ENCODE assay signal across 35 cellular contexts in genomic region chr10:127940866-127941640, GRCh38. TPM values are rescaled to one million over a fixed set of nuclear protein-coding genes. Genes with fewer than 3 reads are reported as not detected.
"Had no signal": no experiment of that assay in that cellular context is flagged by ENCODE, and none has a peak within 500 bp of the region (broad histone marks: within the 10 kb centered on the region; RNA-seq: fewer than 3 reads in every experiment).

No MANE protein-coding gene starts in this region.

- H3K9me3 Mint-ChIP-seq: central memory CD8-positive, alpha-beta T cell; nephron progenitor cell; stimulated activated effector memory CD8-positive, alpha-beta T cell treated with anti-CD3 and anti-CD28 coated beads, Interleukin-12 subunit alpha, Interleukin-12 subunit beta, amount 100 ng/mL, for 72 hours had no signal

- H3K4me3 Mint-ChIP-seq: central memory CD8-positive, alpha-beta T cell; naive thymus-derived CD8-positive, alpha-beta T cell; nephron progenitor cell; stimulated activated effector memory CD8-positive, alpha-beta T cell treated with anti-CD3 and anti-CD28 coated beads, Interleukin-12 subunit alpha, Interleukin-12 subunit beta, amount 100 ng/mL, for 72 hours; type B pancreatic cell had no signal

- H3K4me1 Mint-ChIP-seq: central memory CD8-positive, alpha-beta T cell had no signal

- H3K36me3 Mint-ChIP-seq: naive thymus-derived CD8-positive, alpha-beta T cell; stimulated activated effector memory CD8-positive, alpha-beta T cell treated with anti-CD3 and anti-CD28 coated beads, Interleukin-12 subunit alpha, Interleukin-12 subunit beta, amount 100 ng/mL, for 72 hours; type B pancreatic cell had no signal

- H3K4me1 ChIP-seq: colonic mucosa, right lobe of liver, tibial artery had no signal

- H3K36me3 ChIP-seq: colonic mucosa, esophagus muscularis mucosa, gastroesophageal sphincter, ovary, right lobe of liver, tibial artery had no signal

- H3K4me3 ChIP-seq: colonic mucosa, esophagus muscularis mucosa, gastroesophageal sphincter, heart left ventricle, hepatocyte, ovary, right lobe of liver, smooth muscle cell, testis, tibial artery had no signal

- H3K9me3 ChIP-seq: colonic mucosa, esophagus muscularis mucosa, gastroesophageal sphincter, heart left ventricle, ovary, right lobe of liver, testis, tibial artery had no signal

- H3K4me2 ChIP-seq: hepatocyte, smooth muscle cell had no signal

- H2AFZ ChIP-seq: hepatocyte had no signal

- H3K27ac ChIP-seq: colonic mucosa, esophagus muscularis mucosa, foreskin keratinocyte, gastroesophageal sphincter, heart left ventricle, hepatocyte, ovary, right lobe of liver, testis, tibial artery had no signal

- DNase-seq: colonic mucosa; dermis blood vessel endothelial cell; foreskin keratinocyte; heart left ventricle; kidney; mesendoderm; naive thymus-derived CD8-positive, alpha-beta T cell; nephron progenitor cell; occipital lobe; ovary; posterior cingulate gyrus; retina; stimulated activated CD4-positive, alpha-beta T cell treated with anti-CD3 and anti-CD28 coated beads, Interleukin-12 subunit alpha, Interleukin-12 subunit beta, amount 100 ng/mL, for 4 hours; stimulated activated CD4-positive, alpha-beta T cell treated with anti-CD3 and anti-CD28 coated beads, Interleukin-1b, Interleukin-23, amount 100 ng/mL, for 48 hours; stimulated activated CD4-positive, alpha-beta T cell treated with anti-CD3 and anti-CD28 coated beads, Interleukin-4, amount 100 ng/mL, for 24 hours; stimulated activated naive CD4-positive, alpha-beta T cell treated with Interleukin-2 at 50 U/mL for 16 hours; substantia nigra; testis; tibial artery had no signal

- H3K27ac Mint-ChIP-seq: stimulated activated effector memory CD8-positive, alpha-beta T cell treated with anti-CD3 and anti-CD28 coated beads, Interleukin-12 subunit alpha, Interleukin-12 subunit beta, amount 100 ng/mL, for 72 hours; type B pancreatic cell had no signal

- ATAC-seq: foreskin keratinocyte; gastroesophageal sphincter; heart left ventricle; left lobe of liver; naive thymus-derived CD8-positive, alpha-beta T cell; right lobe of liver had no signal

- H3K27me3 ChIP-seq: colonic mucosa, foreskin keratinocyte, heart left ventricle, hepatocyte, ovary, right lobe of liver, testis, tibial artery had no signal

- H3K79me2 ChIP-seq: hepatocyte had no signal

RNA-seq across cellular contexts. Expression of gene CLRN3, which starts 48.3 kb away (rescaled TPM):
- total RNA-seq: chondrocyte; dermis blood vessel endothelial cell; endothelial cell of umbilical vein; epithelial cell of proximal tubule; esophagus muscularis mucosa; fibroblast of lung; foreskin keratinocyte; gastroesophageal sphincter; lower leg skin; myocyte; naive thymus-derived CD8-positive, alpha-beta T cell; pulmonary artery endothelial cell; smooth muscle cell had no signal
- polyA plus RNA-seq: fibroblast of lung; foreskin keratinocyte; heart left ventricle; naive thymus-derived CD8-positive, alpha-beta T cell; ovary; smooth muscle cell had no signal
